ENCODE assay signal across 8 cellular contexts in genomic region chr10:31319602-31320178, GRCh38. TPM values are rescaled to one million over a fixed set of nuclear protein-coding genes. Genes with fewer than 3 reads are reported as not detected.
DNase-seq lines count a peak whose midpoint lies in the region; ATAC-seq and TF ChIP-seq lines count a peak whose summit lies in the region.

No MANE protein-coding gene starts in this region.

- no peaks in the 10 kb centered on the region for H3K36me3 ChIP-seq in CD8-positive, alpha-beta memory T cell (ENCODE audit: insufficient read depth, low read length)
- H3K36me3 ChIP-seq in lower lobe of right lung, result no peaks in the 10 kb centered on the region
- H3K36me3 ChIP-seq in tibial nerve, result no peaks in the 10 kb centered on the region

- no peaks in the 10 kb centered on the region for H3K9me3 ChIP-seq in CD8-positive, alpha-beta memory T cell (ENCODE audit: low read length)
- H3K9me3 ChIP-seq in lower lobe of right lung (no peaks in the 10 kb centered on the region), tibial nerve (no peaks in the 10 kb centered on the region)

- no peak for TF ChIP-seq EP300 in tibial nerve (IDR thresholded peaks at IDR 0.05)

- H3K27me3 Mint-ChIP-seq in CD8-positive, alpha-beta memory T cell, result peaks cover 0 to 3% of the 10 kb centered on the region in 2 donors

- CTCF ChIA-PET in CD8-positive, alpha-beta memory T cell (lab: Charles Lee), result no interaction called here

- H3K27ac ChIP-seq in CD8-positive, alpha-beta memory T cell (ENCODE audit: low read depth, low read length), result peak overlapping the region; percentile 73
- H3K27ac ChIP-seq in caudate nucleus (ENCODE audit: low read depth, low read length) (peak overlapping the region; percentile 64), lower lobe of right lung (peak overlapping the region; percentile 88), tibial nerve (peak overlapping the region; percentile 93 to 98 (median 96))

- H3K9me3 Mint-ChIP-seq in CD8-positive, alpha-beta memory T cell, result no peaks in the 10 kb centered on the region

- H3K4me3 ChIP-seq in CD8-positive, alpha-beta memory T cell (ENCODE audit: low read length), result peak overlapping the region; percentile 89
- H3K4me3 ChIP-seq in NB4 (ENCODE audit: low read depth, low read length) (peak overlapping the region; percentile 85), lower lobe of right lung (peak overlapping the region; percentile 82), tibial nerve (peak overlapping the region; percentile 91 to 95 (median 92))

- TF ChIP-seq CTCF in NB4 (IDR thresholded peaks at IDR 0.05; ENCODE audit: low read depth, low read length) (no peak), lower lobe of right lung (IDR thresholded peaks at IDR 0.05) (no peak), tibial nerve (IDR thresholded peaks at IDR 0.05) (peak in 1 of 5 experiments; percentile 4)

- POLR2A ChIA-PET in CD8-positive, alpha-beta memory T cell (lab: Charles Lee), result interaction anchor here (1.4 to 1.6 kb wide), 2 partner anchors 288 to 535 kb away, joined by 3 to 4 read pairs; partner anchors contain the start of gene ZNF438

- no peaks in the 10 kb centered on the region for H3K27me3 ChIP-seq in CD8-positive, alpha-beta memory T cell (ENCODE audit: insufficient read depth, low read length, poor library complexity, severe bottlenecking)
- H3K27me3 ChIP-seq in lower lobe of right lung (ENCODE audit: low read depth) (peaks cover 4% of the 10 kb centered on the region), tibial nerve (no peaks in the 10 kb centered on the region)

- peaks cover 34 to 52% (median 51%) of the 10 kb centered on the region in 3 donors for H3K4me1 Mint-ChIP-seq in CD8-positive, alpha-beta memory T cell

- intact Hi-C loops in lower lobe of right lung (cut with DNase I), result no loop called here

- peaks cover 0 to 14% (median 0%) of the 10 kb centered on the region in 3 donors for H3K36me3 Mint-ChIP-seq in CD8-positive, alpha-beta memory T cell

- peak; percentile 15 for ATAC-seq in GM21528 (IDR thresholded peaks at IDR 0.05; ENCODE audit: low FRiP score, unreplicated experiment)
- peak; percentile 7 to 12 for ATAC-seq in lower lobe of right lung

- TF ChIP-seq POLR2A in NB4 (IDR thresholded peaks at IDR 0.05; ENCODE audit: extremely low read depth, insufficient read length) (no peak), tibial nerve (IDR thresholded peaks at IDR 0.05) (no peak)

- H3K4me3 Mint-ChIP-seq in CD8-positive, alpha-beta memory T cell, result peak overlapping the region; percentile 92 to 99 (median 97)

- H3K27ac Mint-ChIP-seq in CD8-positive, alpha-beta memory T cell, result peak overlapping the region in 2 of 8 donors; percentile 90 to 97

- no peak for DNase-seq in CD8-positive, alpha-beta memory T cell
- DNase-seq in NB4 (ENCODE audit: low read depth) (peak; percentile 25), caudate nucleus (lab: John Stamatoyannopoulos, UW) (peak in 5 of 61 donors; percentile 2 to 53 (median 45)), lower lobe of right lung (no peak), tibial nerve (ENCODE audit: low spot score in 2 of 2) (no peak), medulla oblongata (ENCODE audit: extremely low spot score) (no peak), HuH-7 (ENCODE audit: low spot score) (no peak)

- 0% methylated on average over 33 to 76 of the region's 89 CpGs for WGBS in tibial nerve, 2 donors

- H3K4me1 ChIP-seq in CD8-positive, alpha-beta memory T cell (ENCODE audit: insufficient read depth, low read length), result peaks cover 35% of the 10 kb centered on the region
- H3K4me1 ChIP-seq in lower lobe of right lung (peaks cover 16% of the 10 kb centered on the region), tibial nerve (peaks cover 0 to 41% (median 6%) of the 10 kb centered on the region in 4 donors)

RNA-seq across cellular contexts. Expression of gene ZEB1, which starts 0.7 kb away (rescaled TPM):
- total RNA-seq in CD8-positive, alpha-beta memory T cell, result 10 to 100 TPM; 37.3 to 38.0 TPM
- 34.7 TPM for polyA plus RNA-seq in CD8-positive, alpha-beta memory T cell
- 46.4 TPM for total RNA-seq in lower lobe of right lung
- 100 to 1,000 TPM in 2 of 4 donors, 10 to 100 TPM in 2; 84.6 to 128 (median 95.7) TPM for total RNA-seq in tibial nerve
